1 cellular context compared by ENCODE assay signal in the genomic region with DNA sequence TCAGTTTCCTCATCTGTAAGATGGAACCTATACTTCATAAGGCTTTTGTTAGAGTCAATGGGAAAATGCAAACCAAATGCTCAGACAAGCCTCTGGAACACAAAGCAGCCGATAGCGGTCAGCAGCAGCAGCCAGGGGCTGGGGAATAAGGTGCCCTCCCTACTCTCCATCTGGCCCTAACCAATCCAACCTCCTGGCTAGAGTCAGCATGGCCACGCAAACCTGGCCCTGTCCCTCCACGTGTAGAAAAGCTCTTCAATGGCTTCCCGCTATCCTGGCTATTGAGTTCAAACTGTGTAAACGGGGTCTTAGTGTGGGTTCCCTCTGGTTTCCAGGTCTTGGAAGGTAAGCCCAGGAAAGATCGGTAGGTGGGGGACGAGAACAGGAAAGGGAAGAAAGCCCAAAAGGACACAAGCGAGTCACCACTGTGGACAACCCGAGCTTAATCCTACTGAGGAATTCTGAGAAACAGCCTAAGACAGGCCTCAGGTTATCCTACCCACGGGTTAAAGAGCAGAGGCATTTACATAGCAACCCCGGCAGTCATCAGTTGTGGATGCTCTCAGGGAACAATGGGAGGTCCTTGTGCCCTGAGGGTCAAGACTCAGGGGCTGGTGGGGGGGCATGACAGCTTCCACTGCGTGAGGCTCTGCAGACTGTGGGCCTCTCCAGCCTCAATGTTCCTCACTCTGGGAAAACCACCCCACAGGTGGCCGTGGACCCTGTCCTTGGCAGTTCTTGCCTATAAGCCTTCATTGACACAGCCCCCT.
TF ChIP-seq lines count a peak whose summit lies in the region.

No MANE protein-coding gene starts in this region.

TF ChIP-seq in H1, 55 proteins besides CTCF, POLR2A, EP300 and RAD21:
- TF ChIP-seq YY1 (IDR thresholded peaks at IDR 0.05; ENCODE audit: low read depth, low read length), result no peak
- no peak for TF ChIP-seq BRCA1 (IDR thresholded peaks at IDR 0.05; ENCODE audit: low read depth, low read length)
- TF ChIP-seq PHF8 (conservative IDR thresholded peaks at IDR 0.05; ENCODE audit: low read depth, low read length), result no peak
- no peak for TF ChIP-seq SIN3A (conservative IDR thresholded peaks at IDR 0.05 in 1 of 2, IDR thresholded peaks at IDR 0.05 in 1 of 2; ENCODE audit: low read depth in 1 of 2, low read length in 2 of 2)
- TF ChIP-seq SP2 (IDR thresholded peaks at IDR 0.05; ENCODE audit: low read length), result no peak
- TF ChIP-seq, protein P1, sequence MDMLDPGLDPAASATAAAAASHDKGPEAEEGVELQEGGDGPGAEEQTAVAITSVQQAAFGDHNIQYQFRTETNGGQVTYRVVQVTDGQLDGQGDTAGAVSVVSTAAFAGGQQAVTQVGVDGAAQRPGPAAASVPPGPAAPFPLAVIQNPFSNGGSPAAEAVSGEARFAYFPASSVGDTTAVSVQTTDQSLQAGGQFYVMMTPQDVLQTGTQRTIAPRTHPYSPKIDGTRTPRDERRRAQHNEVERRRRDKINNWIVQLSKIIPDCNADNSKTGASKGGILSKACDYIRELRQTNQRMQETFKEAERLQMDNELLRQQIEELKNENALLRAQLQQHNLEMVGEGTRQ (IDR thresholded peaks at IDR 0.05; ENCODE audit: low read length), result no peak
- no peak for TF ChIP-seq TEAD4 (IDR thresholded peaks at IDR 0.05; ENCODE audit: low read depth, low read length)
- TF ChIP-seq, protein P2, sequence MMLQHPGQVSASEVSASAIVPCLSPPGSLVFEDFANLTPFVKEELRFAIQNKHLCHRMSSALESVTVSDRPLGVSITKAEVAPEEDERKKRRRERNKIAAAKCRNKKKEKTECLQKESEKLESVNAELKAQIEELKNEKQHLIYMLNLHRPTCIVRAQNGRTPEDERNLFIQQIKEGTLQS (IDR thresholded peaks at IDR 0.05; ENCODE audit: insufficient read depth, low read depth, low read length), result no peak
- no peak for TF ChIP-seq SAP30 (IDR thresholded peaks at IDR 0.05; ENCODE audit: insufficient read depth, insufficient replicate concordance, low read length)
- no peak for TF ChIP-seq CHD2 (IDR thresholded peaks at IDR 0.05; ENCODE audit: low read length)
- TF ChIP-seq EZH2 (IDR thresholded peaks at IDR 0.05; ENCODE audit: low read depth, low read length, severe bottlenecking), result no peak
